8 cellular contexts compared by ENCODE assay signal in the genomic region with DNA sequence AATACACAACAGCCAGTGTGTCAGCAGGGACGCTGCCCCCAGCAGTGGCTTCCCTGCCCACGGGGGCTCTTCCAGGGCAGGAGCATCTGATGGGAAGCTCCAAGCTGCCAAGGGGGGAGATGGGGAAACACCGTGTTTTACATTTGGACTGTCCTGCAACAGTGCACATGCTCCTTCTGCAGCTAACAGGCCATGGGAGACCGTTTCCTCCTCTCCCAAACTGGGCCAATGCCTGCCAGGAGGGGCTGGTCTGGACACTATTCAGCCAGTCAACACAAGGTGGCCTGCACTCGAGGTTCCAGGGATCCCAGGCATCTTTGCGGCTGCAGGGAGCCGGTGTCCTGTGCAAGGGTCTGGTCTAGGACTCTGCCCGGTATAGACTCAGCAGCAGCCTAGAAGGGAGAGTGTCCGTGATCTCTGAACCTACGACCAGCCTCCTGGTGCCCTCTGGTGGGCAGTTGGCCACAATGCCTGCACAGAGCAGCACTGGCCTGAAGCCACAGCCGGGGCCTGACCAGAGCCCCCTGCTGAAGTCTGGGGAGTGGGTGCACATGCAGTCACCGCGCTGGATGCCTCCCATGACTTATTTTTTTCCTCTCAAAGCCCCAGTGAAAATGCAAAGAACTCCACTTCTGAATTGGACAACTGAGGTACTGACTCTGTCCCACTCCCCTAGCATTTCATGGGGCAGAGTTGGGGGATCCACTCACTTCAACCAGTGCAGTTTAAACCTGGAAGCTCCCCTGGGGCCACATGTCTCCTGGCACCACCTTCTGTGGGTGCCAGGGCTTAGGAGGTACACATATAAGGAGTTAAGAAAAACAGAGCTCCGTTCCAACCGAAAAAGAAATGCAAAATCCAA. TPM values are rescaled to one million over a fixed set of nuclear protein-coding genes. Genes with fewer than 3 reads are reported as not detected.
DNase-seq lines count a peak whose midpoint lies in the region; ATAC-seq and TF ChIP-seq lines count a peak whose summit lies in the region.

No MANE protein-coding gene starts in this region.

- H3K4me2 ChIP-seq in fibroblast of lung (ENCODE audit: extremely low read depth, insufficient read depth, low read length): no peak overlapping the region

- intact Hi-C loops in tibial artery (cut with DNase I; ENCODE audit: low total_unique reads): no loop called here

- CTCF ChIA-PET in BJ (lab: Yijun Ruan, JAX): interaction anchor here (0.6 to 3.9 kb wide), 19 partner anchors 10 to 785 kb away, joined by 3 to 29 read pairs (median 3); no protein-coding TSS in a partner anchor

- ATAC-seq in HG02938 (IDR thresholded peaks at IDR 0.05; ENCODE audit: unreplicated experiment): no peak

- H3K27ac ChIP-seq in fibroblast of lung (ENCODE audit: insufficient read depth, low read length) (no peak overlapping the region), tibial artery (no peak overlapping the region)

- H3K27ac Mint-ChIP-seq in nephron: no peak overlapping the region

- H3K79me2 ChIP-seq in fibroblast of lung (ENCODE audit: control insufficient read depth, insufficient read depth, low read length): no peaks in the 10 kb centered on the region

- H2AFZ ChIP-seq in fibroblast of lung (ENCODE audit: low read length): no peak overlapping the region

- POLR2A ChIA-PET in BJ (lab: Charles Lee): no interaction called here

- peaks cover 39% of the 10 kb centered on the region for H3K36me3 Mint-ChIP-seq in nephron (ENCODE audit: low read depth)

- H3K4me3 ChIP-seq in BJ (ENCODE audit: low read depth, low read length) (no peak overlapping the region), fibroblast of lung (replicated peaks in 1 of 4; ENCODE audit: control extremely low read depth in 1 of 4, insufficient read depth in 1 of 4, low read depth in 3 of 4, low read length in 4 of 4) (no peak overlapping the region), tibial artery (no peak overlapping the region)

- H3K4me1 ChIP-seq in fibroblast of lung (ENCODE audit: control insufficient read depth, extremely low read depth, insufficient read depth, low read length): no peaks in the 10 kb centered on the region
- H3K4me1 ChIP-seq in tibial artery: no peaks in the 10 kb centered on the region

- H3K27me3 ChIP-seq in BJ (ENCODE audit: control insufficient read depth, insufficient read depth, low read length) (no peaks in the 10 kb centered on the region), fibroblast of lung (ENCODE audit: control insufficient read depth, insufficient read depth, low read length) (no peaks in the 10 kb centered on the region), tibial artery (no peaks in the 10 kb centered on the region)

- H3K4me3 Mint-ChIP-seq in nephron: no peak overlapping the region

- H3K9me3 ChIP-seq in fibroblast of lung (ENCODE audit: control insufficient read depth, insufficient read depth, low read depth, low read length) (no peaks in the 10 kb centered on the region), tibial artery (no peaks in the 10 kb centered on the region)

- DNase-seq in BJ (ENCODE audit: low read depth) (no peak), GM19240 (ENCODE audit: insufficient read length, low spot score) (peak; percentile 62), NCI-H345 treated with DMSO at 0.1 percent for 48 hours (lab: John Stamatoyannopoulos, UW; ENCODE audit: unreplicated experiment) (peak; percentile 50), fibroblast of lung (ENCODE audit: low read depth in 2 of 2) (peak; percentile 42 to 56), tibial artery (peak in 1 of 2 donors; percentile 46)
- peak; percentile 42 for DNase-seq in activated CD8-positive, alpha-beta memory T cell treated with anti-CD3 and anti-CD28 coated beads, Interleukin-2, amount 50 U/mL, for 4 hours

- H3K27me3 Mint-ChIP-seq in nephron (ENCODE audit: low read depth): no peaks in the 10 kb centered on the region

- H4K20me1 ChIP-seq in fibroblast of lung (ENCODE audit: control insufficient read depth, extremely low read depth, insufficient read depth, low read length): no peaks in the 10 kb centered on the region

- TF ChIP-seq CTCF in BJ (IDR thresholded peaks at IDR 0.05; ENCODE audit: insufficient read depth, low read depth, low read length): peak; percentile 86
- TF ChIP-seq CTCF in fibroblast of lung (conservative IDR thresholded peaks at IDR 0.05 in 1 of 2, IDR thresholded peaks at IDR 0.05 in 1 of 2; ENCODE audit: low read depth in 1 of 2, low read length in 2 of 2): peak; percentile 67 to 84
- peak; percentile 70 to 79 (median 78) for TF ChIP-seq CTCF in nephron (IDR thresholded peaks at IDR 0.05; ENCODE audit: unreplicated experiment in 3 of 3)
- peak; percentile 47 to 65 for TF ChIP-seq CTCF in tibial artery (IDR thresholded peaks at IDR 0.05)

- H3K36me3 ChIP-seq in BJ (ENCODE audit: control insufficient read depth, insufficient read depth, low read length): peaks cover 22% of the 10 kb centered on the region
- peaks cover 7% of the 10 kb centered on the region for H3K36me3 ChIP-seq in fibroblast of lung (ENCODE audit: control insufficient read depth, insufficient read depth, low read length)
- peaks cover 17 to 44% (median 31%) of the 10 kb centered on the region in 3 donors for H3K36me3 ChIP-seq in tibial artery

- H3K9me3 Mint-ChIP-seq in nephron: no peaks in the 10 kb centered on the region

- H3K4me1 Mint-ChIP-seq in nephron: no peaks in the 10 kb centered on the region

- H3K9ac ChIP-seq in fibroblast of lung (ENCODE audit: insufficient read depth, low read length): no peak overlapping the region

RNA-seq across cellular contexts. Expression of gene RCC2, which starts 33.3 kb away (rescaled TPM):
- polyA plus RNA-seq in BJ (2011; rRNA removed): 32.9 and 42.2 TPM in 2 replicates
- 36.7 and 72.0 TPM in 2 replicates for polyA minus RNA-seq in BJ (2011; rRNA and poly(A)+ RNA removed)
- 21.5 and 22.9 TPM in 2 replicates for total RNA-seq in fibroblast of lung
- 23.6 and 35.6 TPM in 2 replicates for polyA plus RNA-seq in fibroblast of lung
- polyA plus RNA-seq in fibroblast of lung (2012): 21.3 and 31.8 TPM in 2 replicates
- 38.8 and 50.6 TPM in 2 replicates for polyA minus RNA-seq in fibroblast of lung (ENCODE audit: low replicate concordance)

RNA-seq across cellular contexts. Expression of gene PADI6, which starts 34.1 kb away (rescaled TPM):
- polyA plus RNA-seq in BJ (2011; rRNA removed) (not detected in 2 replicates), fibroblast of lung (not detected in 2 replicates)
- polyA minus RNA-seq in BJ (2011; rRNA and poly(A)+ RNA removed): not detected in 2 replicates
- total RNA-seq in fibroblast of lung: not detected in 2 replicates
- not detected in 2 replicates for polyA plus RNA-seq in fibroblast of lung (2012)
- polyA minus RNA-seq in fibroblast of lung (ENCODE audit: low replicate concordance): not detected in 2 replicates
